Comparison of ENCODE assay signal across 10 cellular contexts in genomic region chr16:19116711-19117449, GRCh38. TPM values are rescaled to one million over a fixed set of nuclear protein-coding genes. Genes with fewer than 3 reads are reported as not detected.
DNase-seq lines count a peak whose midpoint lies in the region; ATAC-seq and TF ChIP-seq lines count a peak whose summit lies in the region.
"Had no signal": no experiment of that assay in that cellular context is flagged by ENCODE, and none has a peak within 500 bp of the region (broad histone marks: within the 10 kb centered on the region; RNA-seq: fewer than 3 reads in every experiment).

No MANE protein-coding gene starts in this region.

- no peak for TF ChIP-seq EP300 in esophagus muscularis mucosa (IDR thresholded peaks at IDR 0.05)

- TF ChIP-seq POLR2A in esophagus muscularis mucosa (IDR thresholded peaks at IDR 0.05; ENCODE audit: low read depth) = no peak

- H3K27ac ChIP-seq in RWPE1 = peak overlapping the region; percentile 34
- H3K27ac ChIP-seq in esophagus muscularis mucosa (replicated peaks in 1 of 4) = peak overlapping the region; percentile 50 to 88 (median 78)
- peak overlapping the region in 19 of 21 experiments; percentile 14 to 92 (median 65) for H3K27ac ChIP-seq in skin epidermis

- no peaks in the 10 kb centered on the region for H3K27me3 ChIP-seq in esophagus muscularis mucosa

- DNase-seq in HFF-Myc (ENCODE audit: extremely low read depth, low read depth) (no peak), RWPE1 (ENCODE audit: low spot score) (peak; percentile 46), esophagus muscularis mucosa (ENCODE audit: extremely low spot score) (no peak)
- DNase-seq in activated CD8-positive, alpha-beta memory T cell treated with anti-CD3 and anti-CD28 coated beads for 24 hours = no peak
- DNase-seq: activated effector memory CD4-positive, alpha-beta T cell treated with anti-CD3 and anti-CD28 coated beads, Interleukin-2, amount 50 U/mL, for 16 hours; NCI-H526 had no signal

- intact Hi-C loops in esophagus muscularis mucosa (cut with DNase I) = no loop called here

- H3K36me3 ChIP-seq in esophagus muscularis mucosa = peaks cover 8 to 39% (median 30%) of the 10 kb centered on the region in 4 donors

- ATAC-seq in HG02981 (IDR thresholded peaks at IDR 0.05; ENCODE audit: unreplicated experiment) (no peak), GM21390 (IDR thresholded peaks at IDR 0.05; ENCODE audit: unreplicated experiment) (no peak), GM21423 (IDR thresholded peaks at IDR 0.05; ENCODE audit: unreplicated experiment) (no peak)

- WGBS in esophagus muscularis mucosa = 53% methylated on average over 6 of the region's 6 CpGs

- POLR2A ChIA-PET in RWPE1 (lab: Yijun Ruan, JAX; ENCODE audit: low non-redundant PET) = no interaction called here

- H3K4me1 ChIP-seq in esophagus muscularis mucosa = peaks cover 63 to 88% (median 86%) of the 10 kb centered on the region in 4 donors

- H3K9me3 ChIP-seq in esophagus muscularis mucosa = no peaks in the 10 kb centered on the region

- CTCF ChIA-PET in RWPE1 (lab: Yijun Ruan, JAX) = interaction anchor here (0.6 to 0.8 kb wide), 2 partner anchors 31 to 62 kb away, joined by 4 to 5 read pairs; no protein-coding TSS in a partner anchor

- H3K4me3 ChIP-seq in HFF-Myc (replicated peaks; ENCODE audit: low read depth, low read length) = peak overlapping the region; percentile 66
- H3K4me3 ChIP-seq in esophagus muscularis mucosa = peak overlapping the region in 3 of 4 donors; percentile 0 to 2 (median 1)
- H3K4me3 ChIP-seq in skin epidermis = peak overlapping the region in 2 of 7 experiments; percentile 6 to 64

- TF ChIP-seq CTCF in HFF-Myc (IDR thresholded peaks at IDR 0.05; ENCODE audit: low read depth, low read length, missing control alignments) = no peak
- TF ChIP-seq CTCF in RWPE1 (conservative IDR thresholded peaks at IDR 0.05; ENCODE audit: low read depth) = no peak
- TF ChIP-seq CTCF in esophagus muscularis mucosa (IDR thresholded peaks at IDR 0.05) = no peak

RNA-seq across cellular contexts. Expression of gene ITPRIPL2, which starts 3.1 kb away (rescaled TPM):
- 100 to 1,000 TPM in 1 of 4 donors, 10 to 100 TPM in 3; 56.1 to 111 (median 83.2) TPM for total RNA-seq in esophagus muscularis mucosa

RNA-seq across cellular contexts. Expression of gene COQ7, which starts 49.5 kb away (rescaled TPM):
- 10 to 100 TPM; 19.1 to 31.2 (median 28.8) TPM for total RNA-seq in esophagus muscularis mucosa

RNA-seq across cellular contexts. Expression of gene SYT17, which starts 51.2 kb away (rescaled TPM):
- total RNA-seq in esophagus muscularis mucosa = 1 to 10 TPM; 5.0 to 8.7 (median 6.2) TPM
